Comparison of ENCODE assay signal across 8 cellular contexts in genomic region chr11:36492724-36493304, GRCh38. TPM values are rescaled to one million over a fixed set of nuclear protein-coding genes. Genes with fewer than 3 reads are reported as not detected.
DNase-seq lines count a peak whose midpoint lies in the region; ATAC-seq and TF ChIP-seq lines count a peak whose summit lies in the region.

No MANE protein-coding gene starts in this region.

- H3K4me1 Mint-ChIP-seq in activated B cell treated with CpG ODN at 0.5 μM for 24 hours = peaks cover 15% of the 10 kb centered on the region

- TF ChIP-seq CTCF in GM20000 (IDR thresholded peaks at IDR 0.05; ENCODE audit: extremely low read depth, missing control alignments) (peak; percentile 29), activated B cell treated with CpG ODN at 0.5 μM for 24 hours (IDR thresholded peaks at IDR 0.05) (no peak), prostate gland (IDR thresholded peaks at IDR 0.05) (peak; percentile 53 to 62 (median 54))

- DNase-seq in COLO668 (lab: John Stamatoyannopoulos, UW; ENCODE audit: unreplicated experiment) (peak; percentile 34), GM20000 (ENCODE audit: low spot score) (peak; percentile 46), NCI-H2029 treated with DMSO at 0.1 percent for 48 hours (lab: John Stamatoyannopoulos, UW) (peak; percentile 12), activated B cell treated with CpG ODN at 0.5 μM for 24 hours (no peak), glomerular visceral epithelial cell (ENCODE audit: extremely low spot score) (peak; percentile 52), prostate gland (ENCODE audit: low spot score) (no peak)

- CTCF ChIA-PET in activated B cell treated with CpG ODN at 0.5 μM for 24 hours (lab: Charles Lee) = interaction anchor here (0.6 to 5.7 kb wide), 36 partner anchors 8 to 924 kb away, joined by 3 to 134 read pairs (median 4); partner anchors contain the start of genes COMMD9 and TRAF6

- ATAC-seq in activated B cell treated with CpG ODN at 0.5 μM for 24 hours (ENCODE audit: low read depth) (peak; percentile 65), HG03108 (IDR thresholded peaks at IDR 0.05; ENCODE audit: unreplicated experiment) (no peak), GM21737 (IDR thresholded peaks at IDR 0.05; ENCODE audit: unreplicated experiment) (no peak)

- H3K9me3 ChIP-seq in prostate gland = no peaks in the 10 kb centered on the region

- H3K4me3 Mint-ChIP-seq in activated B cell treated with CpG ODN at 0.5 μM for 24 hours = no peak overlapping the region

- no peak overlapping the region for H3K27ac ChIP-seq in prostate gland

- TF ChIP-seq POLR2A in prostate gland (IDR thresholded peaks at IDR 0.05) = no peak

- H3K4me1 ChIP-seq in prostate gland (replicated peaks) = no peaks in the 10 kb centered on the region

- peaks cover 68% of the 10 kb centered on the region for H3K36me3 Mint-ChIP-seq in activated B cell treated with CpG ODN at 0.5 μM for 24 hours (ENCODE audit: low read depth)

- POLR2A ChIA-PET in activated B cell treated with CpG ODN at 0.5 μM for 24 hours (lab: Charles Lee) = interaction anchor here (0.8 to 2.5 kb wide), 3 partner anchors 17 to 204 kb away, joined by 3 to 10 read pairs (median 7); partner anchors contain the start of gene TRAF6

- H3K4me3 ChIP-seq in prostate gland = no peak overlapping the region

- intact Hi-C loops in activated B cell treated with CpG ODN at 0.5 μM for 24 hours (cut with micrococcal nuclease) (loop anchor here (1.0 to 5.0 kb wide), 6 partner anchors 17 to 877 kb away; partner anchors contain the start of gene TRAF6), prostate gland (cut with DNase I) (no loop called here)

- no peaks in the 10 kb centered on the region for H3K9me3 Mint-ChIP-seq in activated B cell treated with CpG ODN at 0.5 μM for 24 hours

- H3K36me3 ChIP-seq in prostate gland = peaks cover 0 to 3% of the 10 kb centered on the region in 2 donors

- H3K27me3 ChIP-seq in prostate gland (replicated peaks; ENCODE audit: insufficient read depth) = no peaks in the 10 kb centered on the region

- H3K27ac Mint-ChIP-seq in activated B cell treated with CpG ODN at 0.5 μM for 24 hours = no peak overlapping the region

- no peaks in the 10 kb centered on the region for H3K27me3 Mint-ChIP-seq in activated B cell treated with CpG ODN at 0.5 μM for 24 hours

RNA-seq across cellular contexts. Expression of gene TRAF6, which starts 17.3 kb away (rescaled TPM):
- 16.9 and 19.3 TPM in 2 replicates for total RNA-seq in activated B cell treated with CpG ODN at 0.5 μM for 24 hours
- 10 to 100 TPM; 10.3 to 19.0 TPM for total RNA-seq in prostate gland

Comparison
In these comparisons a context has a peak if more than half of its experiments do, and no peak if none do; other contexts are left out.
1. DNase-seq: peak in COLO668 (single experiment), GM20000 (single experiment), NCI-H2029 treated with DMSO at 0.1 percent for 48 hours (single experiment) and glomerular visceral epithelial cell (single experiment); none in activated B cell treated with CpG ODN at 0.5 μM for 24 hours (single experiment) and prostate gland (single experiment).